ENCODE assay signal across 1 cellular context in the genomic region with DNA sequence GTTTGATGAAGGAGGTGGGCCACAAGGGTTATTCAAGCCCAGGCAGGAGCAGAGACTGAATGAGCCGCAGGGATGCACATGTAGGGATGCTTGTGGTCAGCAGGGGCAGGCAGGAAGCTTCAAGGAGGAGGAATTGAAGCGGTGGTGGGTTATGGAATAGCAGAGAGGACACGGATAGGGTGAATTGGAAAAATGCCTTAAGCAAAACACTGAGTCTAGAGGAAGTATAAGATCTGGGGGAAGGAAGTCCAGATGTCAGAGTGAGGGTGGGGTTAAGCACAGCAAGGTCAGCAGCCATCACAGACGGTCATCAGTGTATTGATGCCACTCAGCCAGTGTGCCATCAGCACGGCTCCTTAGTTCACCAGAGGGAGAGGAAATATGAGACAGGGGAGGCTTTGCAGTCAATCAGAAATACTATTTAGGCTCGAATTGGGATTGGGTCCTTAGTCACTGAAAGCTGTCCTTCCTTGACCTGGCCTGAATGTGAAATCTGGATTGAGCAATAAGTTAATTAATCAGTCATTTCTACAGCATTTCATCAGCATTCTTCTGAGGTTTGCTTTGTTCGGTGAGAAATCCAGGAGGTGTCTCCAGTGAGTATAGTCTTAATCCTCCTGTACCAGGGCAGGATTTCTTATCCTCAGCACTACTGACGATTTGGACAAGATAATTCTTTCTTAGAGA.
TF ChIP-seq lines count a peak whose summit lies in the region.

No MANE protein-coding gene starts in this region.

TF ChIP-seq in HepG2, 621 proteins besides CTCF, POLR2A, EP300 and RAD21:
- TF ChIP-seq, protein P1, sequence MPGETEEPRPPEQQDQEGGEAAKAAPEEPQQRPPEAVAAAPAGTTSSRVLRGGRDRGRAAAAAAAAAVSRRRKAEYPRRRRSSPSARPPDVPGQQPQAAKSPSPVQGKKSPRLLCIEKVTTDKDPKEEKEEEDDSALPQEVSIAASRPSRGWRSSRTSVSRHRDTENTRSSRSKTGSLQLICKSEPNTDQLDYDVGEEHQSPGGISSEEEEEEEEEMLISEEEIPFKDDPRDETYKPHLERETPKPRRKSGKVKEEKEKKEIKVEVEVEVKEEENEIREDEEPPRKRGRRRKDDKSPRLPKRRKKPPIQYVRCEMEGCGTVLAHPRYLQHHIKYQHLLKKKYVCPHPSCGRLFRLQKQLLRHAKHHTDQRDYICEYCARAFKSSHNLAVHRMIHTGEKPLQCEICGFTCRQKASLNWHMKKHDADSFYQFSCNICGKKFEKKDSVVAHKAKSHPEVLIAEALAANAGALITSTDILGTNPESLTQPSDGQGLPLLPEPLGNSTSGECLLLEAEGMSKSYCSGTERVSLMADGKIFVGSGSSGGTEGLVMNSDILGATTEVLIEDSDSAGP (CRISPR knock-in tag; IDR thresholded peaks at IDR 0.05; ENCODE audit: borderline replicate concordance), result no peak
- TF ChIP-seq CEBPB (IDR thresholded peaks at IDR 0.05; ENCODE audit: borderline replicate concordance, low read depth, low read length), result 0 out of 2 replicates have a peak, but pooled peaks have one; percentile 37
